In genomic region chr13:96178759-96179158, GRCh38 we compare ENCODE assay signal across 8 cellular contexts.
"Had no signal": no experiment of that assay in that cellular context is flagged by ENCODE, and none has a peak within 500 bp of the region (broad histone marks: within the 10 kb centered on the region; RNA-seq: fewer than 3 reads in every experiment).

No MANE protein-coding gene starts in this region.

- H3K27ac ChIP-seq: HL-60, KMS-11 had no signal

- ATAC-seq: HepG2 had no signal

- H3K4me2 ChIP-seq: KMS-11 had no signal

- FAIRE-seq: HepG2, HTR-8/SVneo had no signal

- H3K9ac ChIP-seq: KMS-11 had no signal

- DNase-seq: IMR-90, Karpas-422, KBM-7, KG1 had no signal
